Comparison of ENCODE assay signal across 8 cellular contexts in the genomic region with DNA sequence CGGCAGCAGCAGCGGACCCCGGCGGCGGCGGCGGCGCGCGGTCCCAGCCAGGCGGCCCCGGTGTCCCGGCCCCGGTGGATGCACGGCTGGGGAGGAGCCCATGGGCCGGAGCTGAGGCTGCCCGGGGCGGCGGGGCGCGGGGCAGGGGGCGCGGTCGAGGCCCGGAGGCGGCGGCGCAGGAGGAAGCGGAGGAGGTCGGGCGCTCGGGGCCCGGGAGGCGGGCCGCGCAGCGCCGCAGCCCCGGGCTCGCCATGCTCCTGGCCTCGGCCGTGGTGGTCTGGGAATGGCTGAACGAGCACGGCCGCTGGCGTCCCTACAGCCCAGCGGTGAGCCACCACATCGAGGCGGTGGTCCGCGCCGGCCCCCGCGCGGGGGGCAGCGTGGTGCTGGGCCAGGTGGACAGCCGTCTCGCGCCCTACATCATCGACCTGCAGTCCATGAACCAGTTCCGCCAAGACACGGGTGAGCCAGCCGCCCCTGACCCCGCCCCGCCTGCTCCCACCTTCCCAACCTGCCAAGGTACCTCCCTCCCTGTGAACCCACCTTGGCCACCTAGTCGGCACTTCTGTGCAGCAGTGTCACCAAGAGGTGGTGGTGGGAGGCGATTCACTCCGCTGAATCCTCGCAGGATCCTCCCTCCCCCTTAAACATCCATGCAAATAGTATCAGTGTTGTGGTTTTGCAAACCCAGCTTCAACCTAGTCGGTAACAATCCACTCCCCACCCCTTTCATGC. TPM values are rescaled to one million over a fixed set of nuclear protein-coding genes. Genes with fewer than 3 reads are reported as not detected.
DNase-seq lines count a peak whose midpoint lies in the region; ATAC-seq, FAIRE-seq and TF ChIP-seq lines count a peak whose summit lies in the region.

No MANE protein-coding gene starts in this region.

- peak overlapping the region; percentile 86 for H3K14ac ChIP-seq in IMR-90 (replicated peaks; ENCODE audit: low read depth, low read length)

- H3K23ac ChIP-seq in IMR-90 (ENCODE audit: low read depth, low read length), result peak overlapping the region; percentile 66; the same call in 1 of the 2 replicates

- H2BK20ac ChIP-seq in IMR-90 (ENCODE audit: low read depth, low read length), result no peak overlapping the region

- peak overlapping the region; percentile 86; the same call in 1 of the 2 replicates for H4K91ac ChIP-seq in IMR-90 (ENCODE audit: insufficient read depth, low read depth, low read length)

- H3K4me1 ChIP-seq in IMR-90 (ENCODE audit: control insufficient read depth, insufficient read depth, low read length) (peaks cover 11% of the 10 kb centered on the region), heart right ventricle (peaks cover 0 to 34% (median 17%) of the 10 kb centered on the region in 9 donors)

- dilution Hi-C loops in IMR-90 (cut with HindIII; ENCODE audit: low sequenced_read_pairs, unreplicated experiment), result no loop called here

- in situ Hi-C loops in IMR-90 (cut with MboI; ENCODE audit: low sequenced_read_pairs), result no loop called here

- WGBS in IMR-90 (ENCODE audit: extremely low coverage in 2 of 2, insufficient read length in 1 of 2), 2 experiments, result 0% methylated on average over 22 of the region's 70 CpGs; no CpG with 5 or more reads in 1 of the 2 experiments
- 1% methylated on average over 48 to 70 of the region's 70 CpGs for WGBS in heart right ventricle, 2 donors

- H3K4ac ChIP-seq in IMR-90 (ENCODE audit: low read depth, low read length), result peak overlapping the region; percentile 78

- H2AK5ac ChIP-seq in IMR-90 (ENCODE audit: low read depth, low read length), result peak overlapping the region; percentile 27; the same call in 1 of the 2 replicates

- H3K56ac ChIP-seq in IMR-90 (ENCODE audit: extremely low read depth, insufficient read depth, low read length), result no peak overlapping the region

- H3K27me3 ChIP-seq in IMR-90 (ENCODE audit: control insufficient read depth, insufficient read depth, low read length) (peaks cover 3% of the 10 kb centered on the region), heart right ventricle (peaks cover 0 to 16% (median 0%) of the 10 kb centered on the region in 7 donors)

- POLR2A ChIA-PET in IMR-90 (lab: Charles Lee; ENCODE audit: unreplicated experiment), result interaction anchor here (0.9 kb wide), 1 partner anchor 32 kb away, joined by 3 read pairs; no protein-coding TSS in a partner anchor

- CTCF ChIA-PET in IMR-90 (lab: Yijun Ruan, JAX), result interaction anchor here (0.6 to 2.3 kb wide), 26 partner anchors 14 to 1743 kb away, joined by 3 to 25 read pairs (median 4); no protein-coding TSS in a partner anchor

- peak overlapping the region; percentile 90 for H3K4me2 ChIP-seq in IMR-90 (ENCODE audit: low read depth, low read length)

- BruUV-seq in IMR-90 (replicated peaks; lab: Mats Ljungman, UMichigan), result no TSS peak

- FAIRE-seq in GM12891 (lab: Jason Lieb, UNC) (peak; percentile 97), H54 (lab: Jason Lieb, UNC) (no peak)

- H2BK5ac ChIP-seq in IMR-90 (ENCODE audit: low read depth, low read length, poor library complexity, severe bottlenecking), result peak overlapping the region; percentile 48

- no peak for TF ChIP-seq RAD21 in IMR-90 (IDR thresholded peaks at IDR 0.05; ENCODE audit: low read length)

- peaks cover 0 to 16% of the 10 kb centered on the region in 2 experiments; a peak in 2 of 4 replicates for H3K79me1 ChIP-seq in IMR-90 (ENCODE audit: low read depth in 1 of 2, low read length in 2 of 2)

- H3K9me3 ChIP-seq in IMR-90 (ENCODE audit: control insufficient read depth, insufficient read depth, low read length), result no peaks in the 10 kb centered on the region
- no peaks in the 10 kb centered on the region for H3K9me3 ChIP-seq in heart right ventricle

- peak overlapping the region; percentile 92 for H2AFZ ChIP-seq in IMR-90 (replicated peaks; ENCODE audit: low read length, poor library complexity)

- H3K36me3 ChIP-seq in IMR-90 (ENCODE audit: control insufficient read depth, insufficient read depth, low read length) (0 out of 2 replicates have a peak, but pooled peaks cover 2% of the 10 kb centered on the region), heart right ventricle (no peaks in the 10 kb centered on the region)

- H3K18ac ChIP-seq in IMR-90 (ENCODE audit: low read depth, low read length), result peak overlapping the region; percentile 61

- TF ChIP-seq CTCF in IMR-90 (conservative IDR thresholded peaks at IDR 0.05; ENCODE audit: low read depth, low read length), result no peak
- TF ChIP-seq CTCF in heart right ventricle (IDR thresholded peaks at IDR 0.05), result no peak
- TF ChIP-seq CTCF in retinal pigment epithelial cell (conservative IDR thresholded peaks at IDR 0.05; ENCODE audit: low read depth, low read length), result no peak

- H2BK120ac ChIP-seq in IMR-90 (ENCODE audit: low read depth, low read length), result peak overlapping the region; percentile 63; the same call in 1 of the 2 replicates

- DNase-seq in GM12891 (ENCODE audit: insufficient read length, low spot score), result peak; percentile 56
- no peak for DNase-seq in IMR-90
- peak; percentile 13 for DNase-seq in activated T-helper 9 cell treated with anti-CD3 and anti-CD28 coated beads, Interleukin-2, amount 50 U/mL, for 16 hours (ENCODE audit: low read depth)
- peak in 1 of 2 donors; percentile 27 for DNase-seq in heart right ventricle
- no peak for DNase-seq in retinal pigment epithelial cell (ENCODE audit: low read depth)
- DNase-seq in H54 (ENCODE audit: insufficient read length, low spot score), result no peak
- DNase-seq in T-helper 9 cell, result no peak

- H3K4me3 ChIP-seq in IMR-90 (ENCODE audit: insufficient read depth, low read depth, low read length), result peak overlapping the region; percentile 54
- peak overlapping the region; percentile 45 to 74 (median 68) for H3K4me3 ChIP-seq in heart right ventricle
- peak overlapping the region; percentile 65 for H3K4me3 ChIP-seq in retinal pigment epithelial cell (ENCODE audit: low read length)

- intact Hi-C loops in IMR-90 (cut with micrococcal nuclease) (loop anchor here (2.0 to 5.0 kb wide), 3 partner anchors 14 to 510 kb away; no protein-coding TSS in a partner anchor), heart right ventricle (cut with DNase I) (loop anchor here in 8 of 10 donors (2.0 to 10.0 kb wide), 10 partner anchors 34 to 502 kb away; a partner anchor contains a TSS)

- peak overlapping the region; percentile 6; the same call in 1 of the 2 replicates for H4K5ac ChIP-seq in IMR-90 (ENCODE audit: low read depth, low read length)

- peak; percentile 89 for TF ChIP-seq POLR2A in GM12891 (IDR thresholded peaks at IDR 0.05; ENCODE audit: low read depth, low read length)
- no peak for TF ChIP-seq POLR2A in IMR-90 (IDR thresholded peaks at IDR 0.05; ENCODE audit: low read depth, low read length)
- no peak for TF ChIP-seq POLR2A in H54 (IDR thresholded peaks at IDR 0.05; ENCODE audit: low read depth, low read length)

- peak overlapping the region; percentile 68 for H3K9ac ChIP-seq in IMR-90 (ENCODE audit: low read depth, low read length)

- H4K8ac ChIP-seq in IMR-90 (ENCODE audit: low read depth in 2 of 2, low read length in 2 of 2), result peak overlapping the region; percentile 80; a peak in 2 of 4 replicates

- H3K9me1 ChIP-seq in IMR-90 (ENCODE audit: insufficient read depth, low read length), result peaks cover 7% of the 10 kb centered on the region; the same call in 1 of the 2 replicates

- H2BK15ac ChIP-seq in IMR-90 (ENCODE audit: low read depth, low read length), result no peak overlapping the region; the same call in 2 of the 3 replicates

- peak overlapping the region; percentile 61 for H3K27ac ChIP-seq in IMR-90 (ENCODE audit: insufficient read depth, low read length)
- peak overlapping the region in 7 of 10 donors; percentile 26 to 80 (median 53) for H3K27ac ChIP-seq in heart right ventricle

- ATAC-seq in GM21529 (IDR thresholded peaks at IDR 0.05; ENCODE audit: unreplicated experiment) (peak; percentile 33), IMR-90 (ENCODE audit: low read depth) (peak; percentile 40), heart right ventricle (peak in 4 of 8 donors; percentile 9 to 44 (median 23))

- peaks cover 5% of the 10 kb centered on the region; the same call in 1 of the 2 replicates for H4K20me1 ChIP-seq in IMR-90 (ENCODE audit: insufficient read depth, low read length)

- H2AK9ac ChIP-seq in IMR-90 (replicated peaks; ENCODE audit: low read depth, low read length, poor library complexity), result peak overlapping the region; percentile 85

TF ChIP-seq in GM12891, 5 proteins besides CTCF, POLR2A, EP300 and RAD21 (continues in another document):
- TF ChIP-seq POU2F2 (IDR thresholded peaks at IDR 0.05; ENCODE audit: low read depth, low read length) (peak; percentile 96), POLR2AphosphoS5 (IDR thresholded peaks at IDR 0.05; ENCODE audit: low read depth, low read length) (peak; percentile 88), TAF1 (IDR thresholded peaks at IDR 0.05; ENCODE audit: low read depth, low read length) (peak; percentile 76), SPI1 (IDR thresholded peaks at IDR 0.05; ENCODE audit: low read depth, low read length) (no peak)

TF ChIP-seq in IMR-90, 13 proteins besides CTCF, POLR2A, EP300 and RAD21 (continues in another document):
- TF ChIP-seq NFE2L2 (IDR thresholded peaks at IDR 0.05; ENCODE audit: low read depth, low read length) (no peak), BHLHE40 (IDR thresholded peaks at IDR 0.05; ENCODE audit: low read depth, low read length) (no peak), MAFK (IDR thresholded peaks at IDR 0.05; ENCODE audit: low read depth, low read length) (no peak), FOS (IDR thresholded peaks at IDR 0.05; ENCODE audit: low read depth, low read length) (no peak)

RNA-seq across cellular contexts. Expression of a gene that starts 0.6 kb away (rescaled TPM):
- polyA plus RNA-seq in GM12891 (2012; ENCODE audit: low read depth, missing spikeins), result 24.8 TPM
- total RNA-seq in IMR-90 (2012; rRNA removed) (2.5 and 2.7 TPM in 2 replicates), heart right ventricle (1 to 10 TPM in 9 of 10 donors, under 1 TPM in 1; 0.98 to 4.1 (median 2.7) TPM)
- polyA plus RNA-seq in IMR-90 (2012; rRNA removed) (3.0 and 3.1 TPM in 2 replicates), heart right ventricle (1 to 10 TPM in 1 of 2 donors, under 1 TPM in 1; 0.86 to 1.3 TPM)
- polyA plus RNA-seq in IMR-90 (2012; cell fraction: cytosol; rRNA removed), result 1.1 and 1.5 TPM in 2 replicates
- polyA plus RNA-seq in IMR-90 (2012; cell fraction: nucleus; rRNA removed; ENCODE audit: low replicate concordance), result 3.8 and 4.2 TPM in 2 replicates

RNA-seq across cellular contexts. Expression of a gene that starts 29.9 kb away (rescaled TPM):
- 26.8 TPM for polyA plus RNA-seq in GM12891 (2012; ENCODE audit: low read depth, missing spikeins)
- total RNA-seq in IMR-90 (2012; rRNA removed) (36.4 and 46.1 TPM in 2 replicates), heart right ventricle (10 to 100 TPM in 2 of 10 donors, 1 to 10 TPM in 8; 4.0 to 18.6 (median 5.1) TPM)
- polyA plus RNA-seq in IMR-90 (2012; rRNA removed) (14.4 and 19.9 TPM in 2 replicates), heart right ventricle (10 to 100 TPM in 1 of 2 donors, 1 to 10 TPM in 1; 2.9 to 22.5 TPM)
- 2.2 and 3.0 TPM in 2 replicates for polyA plus RNA-seq in IMR-90 (2012; cell fraction: cytosol; rRNA removed)
- polyA plus RNA-seq in IMR-90 (2012; cell fraction: nucleus; rRNA removed; ENCODE audit: low replicate concordance), result 14.9 and 66.0 TPM in 2 replicates

RNA-seq across cellular contexts. Expression of a gene that starts 40.2 kb away (rescaled TPM):
- polyA plus RNA-seq in GM12891 (2012; ENCODE audit: low read depth, missing spikeins), result 12.9 TPM
- total RNA-seq in IMR-90 (2012; rRNA removed) (not detected in 2 replicates), heart right ventricle (10 to 100 TPM in 3 of 10 donors, 1 to 10 TPM in 7; 3.9 to 45.9 (median 7.0) TPM)
- polyA plus RNA-seq in IMR-90 (2012; rRNA removed) (not detected in 2 replicates), heart right ventricle (1 to 10 TPM; 2.9 to 3.2 TPM)
- not detected in 2 replicates for polyA plus RNA-seq in IMR-90 (2012; cell fraction: cytosol; rRNA removed)
- polyA plus RNA-seq in IMR-90 (2012; cell fraction: nucleus; rRNA removed; ENCODE audit: low replicate concordance), result not detected in 2 replicates

Comparison
In these comparisons a context has a peak if more than half of its experiments do, and no peak if none do; other contexts are left out.
1. DNase-seq: peak in GM12891 (single experiment) and activated T-helper 9 cell treated with anti-CD3 and anti-CD28 coated beads, Interleukin-2, amount 50 U/mL, for 16 hours (single experiment); none in IMR-90 (single experiment), retinal pigment epithelial cell (single experiment), H54 (single experiment) and T-helper 9 cell (single experiment).
2. Peak in every context shown above with its lines, with median percentiles within 50 percentile points of each other: H3K4me3 ChIP-seq.